ENCODE assay signal across 1 cellular context in genomic region chr14:75917322-75918251, GRCh38.
TF ChIP-seq lines count a peak whose summit lies in the region.

No MANE protein-coding gene starts in this region.

TF ChIP-seq in SK-N-SH, 30 proteins besides CTCF, POLR2A, EP300 and RAD21 (continued from another document):
- no peak for TF ChIP-seq MAX (IDR thresholded peaks at IDR 0.05; ENCODE audit: low read depth)
- TF ChIP-seq GATA2 (CRISPR knock-in tag; IDR thresholded peaks at IDR 0.05), result peak; percentile 94
- no peak for TF ChIP-seq EZH2phosphoT487 (IDR thresholded peaks at IDR 0.05; ENCODE audit: borderline replicate concordance, low read depth)
- peak; percentile 47; the same call in 1 of the 2 replicates for TF ChIP-seq MXI1 (IDR thresholded peaks at IDR 0.05; ENCODE audit: low read depth, low read length)
- TF ChIP-seq, protein P1, sequence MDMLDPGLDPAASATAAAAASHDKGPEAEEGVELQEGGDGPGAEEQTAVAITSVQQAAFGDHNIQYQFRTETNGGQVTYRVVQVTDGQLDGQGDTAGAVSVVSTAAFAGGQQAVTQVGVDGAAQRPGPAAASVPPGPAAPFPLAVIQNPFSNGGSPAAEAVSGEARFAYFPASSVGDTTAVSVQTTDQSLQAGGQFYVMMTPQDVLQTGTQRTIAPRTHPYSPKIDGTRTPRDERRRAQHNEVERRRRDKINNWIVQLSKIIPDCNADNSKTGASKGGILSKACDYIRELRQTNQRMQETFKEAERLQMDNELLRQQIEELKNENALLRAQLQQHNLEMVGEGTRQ (IDR thresholded peaks at IDR 0.05; ENCODE audit: borderline replicate concordance, low read depth, low read length), result no peak
- peak; percentile 60; the same call in 1 of the 2 replicates for TF ChIP-seq RFX5 (IDR thresholded peaks at IDR 0.05; ENCODE audit: low read length)
- TF ChIP-seq RXRA (IDR thresholded peaks at IDR 0.05; ENCODE audit: borderline replicate concordance, low read depth), result no peak
- TF ChIP-seq, protein P2, sequence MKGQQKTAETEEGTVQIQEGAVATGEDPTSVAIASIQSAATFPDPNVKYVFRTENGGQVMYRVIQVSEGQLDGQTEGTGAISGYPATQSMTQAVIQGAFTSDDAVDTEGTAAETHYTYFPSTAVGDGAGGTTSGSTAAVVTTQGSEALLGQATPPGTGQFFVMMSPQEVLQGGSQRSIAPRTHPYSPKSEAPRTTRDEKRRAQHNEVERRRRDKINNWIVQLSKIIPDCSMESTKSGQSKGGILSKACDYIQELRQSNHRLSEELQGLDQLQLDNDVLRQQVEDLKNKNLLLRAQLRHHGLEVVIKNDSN (IDR thresholded peaks at IDR 0.05; ENCODE audit: borderline replicate concordance, low read depth), result no peak
- no peak for TF ChIP-seq POLR2AphosphoS5 (IDR thresholded peaks at IDR 0.05; ENCODE audit: low read depth, low read length)
- TF ChIP-seq FOXJ3 (CRISPR knock-in tag; IDR thresholded peaks at IDR 0.05), result peak; percentile 77
- no peak for TF ChIP-seq SMC3 (IDR thresholded peaks at IDR 0.05; ENCODE audit: low read depth, low read length)
- TF ChIP-seq MEF2A (IDR thresholded peaks at IDR 0.05; ENCODE audit: borderline replicate concordance, low read depth), result no peak
- TF ChIP-seq TCF12 (IDR thresholded peaks at IDR 0.05), result peak; percentile 20; the same call in 1 of the 2 replicates
